34 cellular contexts compared by ENCODE assay signal in genomic region chr16:8547756-8548155, GRCh38. TPM values are rescaled to one million over a fixed set of nuclear protein-coding genes. Genes with fewer than 3 reads are reported as not detected.
"Had no signal": no experiment of that assay in that cellular context is flagged by ENCODE, and none has a peak within 500 bp of the region (broad histone marks: within the 10 kb centered on the region; RNA-seq: fewer than 3 reads in every experiment).

No MANE protein-coding gene starts in this region.

- DNase-seq: heart left ventricle; hypothalamus; islet precursor cell; left lung; mesendoderm; naive thymus-derived CD4-positive, alpha-beta T cell; ovary; sigmoid colon; stimulated activated CD4-positive, alpha-beta T cell treated with anti-CD3 and anti-CD28 coated beads, Interleukin-1b, Interleukin-23, amount 100 ng/mL, for 48 hours; stimulated activated CD4-positive, alpha-beta T cell treated with anti-CD3 and anti-CD28 coated beads, Interleukin-2, amount 100 ng/mL, for 48 hours; stimulated activated CD4-positive, alpha-beta T cell treated with anti-CD3 and anti-CD28 coated beads, Interleukin-4, amount 100 ng/mL, for 4 hours; stimulated activated CD8-positive, alpha-beta memory T cell treated with anti-CD3 and anti-CD28 coated beads, Interleukin-4, amount 100 ng/mL, for 48 hours; stimulated activated naive B cell treated with anti-CD40 and anti-IgM and Interleukin-4, amounts not matched to agents 10 μg/mL and 1 μg/mL and 100 μg/mL, for 72 hours; stimulated activated naive CD8-positive, alpha-beta T cell treated with anti-CD3 and anti-CD28 coated beads, Interleukin-15, Interleukin-2, amounts not matched to agents 100 U/mL and 50 U/mL, for 24 hours; tibial artery; uterus had no signal

- H3K36me3 Mint-ChIP-seq: mesothelial cell of epicardium; naive thymus-derived CD4-positive, alpha-beta T cell; natural killer cell treated with Interleukin-12 subunit alpha and Interleukin-12 subunit beta and Interleukin-15 and Interleukin-18, amount 100 ng/mL, for 72 hours; stimulated activated naive B cell treated with anti-CD40 and anti-IgM and Interleukin-4, amounts not matched to agents 10 μg/mL and 1 μg/mL and 100 μg/mL, for 72 hours; type B pancreatic cell had no signal

- H3K36me3 ChIP-seq: heart left ventricle, left lung, ovary, right atrium auricular region, sigmoid colon, suprapubic skin, thoracic aorta, tibial artery, uterus had no signal

- H3K9me3 ChIP-seq: heart left ventricle, left lung, ovary, right atrium auricular region, sigmoid colon, suprapubic skin, thoracic aorta, tibial artery, uterus had no signal

- ATAC-seq: heart left ventricle; left lung; naive thymus-derived CD4-positive, alpha-beta T cell; natural killer cell treated with Interleukin-12 subunit alpha and Interleukin-12 subunit beta and Interleukin-15 and Interleukin-18, amount 100 ng/mL, for 72 hours; stimulated activated naive B cell treated with anti-CD40 and anti-IgM and Interleukin-4, amounts not matched to agents 10 μg/mL and 1 μg/mL and 100 μg/mL, for 72 hours; stimulated activated naive CD8-positive, alpha-beta T cell treated with anti-CD3 and anti-CD28 coated beads, Interleukin-15, Interleukin-2, amounts not matched to agents 100 U/mL and 50 U/mL, for 24 hours had no signal

- H3K27me3 ChIP-seq: ovary, right atrium auricular region, uterus had no signal

- H3K27ac ChIP-seq: heart left ventricle, left lung, ovary, right atrium auricular region, sigmoid colon, suprapubic skin, thoracic aorta, tibial artery, uterus had no signal

- H3K4me1 ChIP-seq: heart left ventricle, left lung, right atrium auricular region, sigmoid colon, suprapubic skin, tibial artery, uterus had no signal

- H3K9me3 Mint-ChIP-seq: natural killer cell treated with Interleukin-12 subunit alpha and Interleukin-12 subunit beta and Interleukin-15 and Interleukin-18, amount 100 ng/mL, for 72 hours; type B pancreatic cell had no signal

- H3K4me3 Mint-ChIP-seq: mesothelial cell of epicardium; naive thymus-derived CD4-positive, alpha-beta T cell; natural killer cell treated with Interleukin-12 subunit alpha and Interleukin-12 subunit beta and Interleukin-15 and Interleukin-18, amount 100 ng/mL, for 72 hours; stimulated activated naive B cell treated with anti-CD40 and anti-IgM and Interleukin-4, amounts not matched to agents 10 μg/mL and 1 μg/mL and 100 μg/mL, for 72 hours; type B pancreatic cell had no signal

- H3K4me1 Mint-ChIP-seq: naive thymus-derived CD4-positive, alpha-beta T cell; stimulated activated naive B cell treated with anti-CD40 and anti-IgM and Interleukin-4, amounts not matched to agents 10 μg/mL and 1 μg/mL and 100 μg/mL, for 72 hours had no signal

- H3K4me3 ChIP-seq: heart left ventricle, left lung, lung, ovary, right atrium auricular region, sigmoid colon, smooth muscle cell, suprapubic skin, thoracic aorta, tibial artery, uterus had no signal

- H3K27ac Mint-ChIP-seq: mesothelial cell of epicardium; naive thymus-derived CD4-positive, alpha-beta T cell; natural killer cell treated with Interleukin-12 subunit alpha and Interleukin-12 subunit beta and Interleukin-15 and Interleukin-18, amount 100 ng/mL, for 72 hours; progenitor cell of endocrine pancreas; stimulated activated naive B cell treated with anti-CD40 and anti-IgM and Interleukin-4, amounts not matched to agents 10 μg/mL and 1 μg/mL and 100 μg/mL, for 72 hours; type B pancreatic cell had no signal

RNA-seq across cellular contexts. Expression of gene TMEM114, which starts 42.6 kb away (rescaled TPM):
- total RNA-seq: heart left ventricle; kidney epithelial cell; left lung; lower leg skin; lung; mesothelial cell of epicardium; mononuclear cell; myocyte; naive thymus-derived CD4-positive, alpha-beta T cell; natural killer cell treated with Interleukin-12 subunit alpha and Interleukin-12 subunit beta and Interleukin-15 and Interleukin-18, amount 100 ng/mL, for 72 hours; omental fat pad; ovary; pulmonary artery endothelial cell; renal cortical epithelial cell; right atrium auricular region; sigmoid colon; smooth muscle cell; subcutaneous adipose tissue; suprapubic skin; thoracic aorta; ureter; uterus had no signal
- polyA plus RNA-seq: heart left ventricle; lung; naive thymus-derived CD4-positive, alpha-beta T cell; ovary; sigmoid colon; smooth muscle cell had no signal
